In genomic region chr2:190973262-190973661, GRCh38 we compare ENCODE assay signal across 1 cellular context.
TF ChIP-seq lines count a peak whose summit lies in the region.

No MANE protein-coding gene starts in this region.

TF ChIP-seq in HepG2, 621 proteins besides CTCF, POLR2A, EP300 and RAD21:
- TF ChIP-seq MLLT10 (CRISPR knock-in tag; IDR thresholded peaks at IDR 0.05) (no peak), CBFB (CRISPR knock-in tag; IDR thresholded peaks at IDR 0.05) (no peak), ARID5B (CRISPR knock-in tag; IDR thresholded peaks at IDR 0.05) (no peak), ZNF431 (CRISPR knock-in tag; IDR thresholded peaks at IDR 0.05; ENCODE audit: borderline replicate concordance, low read depth) (no peak), ATF7 (IDR thresholded peaks at IDR 0.05) (peak; percentile 39; the same call in 1 of the 2 replicates), ATF7 (CRISPR knock-in tag; IDR thresholded peaks at IDR 0.05) (no peak), MATR3 (CRISPR knock-in tag; IDR thresholded peaks at IDR 0.05) (no peak), ZNF597 (CRISPR knock-in tag; IDR thresholded peaks at IDR 0.05) (no peak), ZNF124 (CRISPR knock-in tag; IDR thresholded peaks at IDR 0.05) (no peak)
